In the genomic region with DNA sequence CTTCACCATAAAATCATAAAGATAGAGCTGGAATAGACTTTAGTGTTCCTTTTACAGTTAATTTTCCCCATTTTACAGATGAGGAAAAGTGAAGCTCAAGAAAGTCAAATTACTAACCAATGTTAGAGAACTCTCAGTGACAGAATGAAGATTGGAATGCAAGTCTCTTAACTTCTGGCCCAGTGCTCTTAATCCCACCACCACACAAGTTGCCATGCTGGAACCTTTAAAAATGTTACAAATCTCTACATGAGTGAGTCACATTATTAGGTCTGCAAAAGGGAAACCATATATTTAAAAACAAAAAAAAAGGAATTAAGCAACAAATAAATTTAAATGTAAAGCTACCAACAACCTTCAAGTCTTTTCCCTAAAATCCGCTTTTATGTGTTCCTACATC, we compare ENCODE assay signal across 1 cellular context.
TF ChIP-seq lines count a peak whose summit lies in the region.

No MANE protein-coding gene starts in this region.

TF ChIP-seq in HepG2, 621 proteins besides CTCF, POLR2A, EP300 and RAD21:
- TF ChIP-seq SAP130 (CRISPR knock-in tag; IDR thresholded peaks at IDR 0.05; ENCODE audit: low read depth) = no peak
- 0 out of 2 replicates have a peak, but pooled peaks have one; percentile 37 for TF ChIP-seq ZNF629 (CRISPR knock-in tag; conservative IDR thresholded peaks at IDR 0.05)
- 0 out of 2 replicates have a peak, but pooled peaks have one; percentile 5 for TF ChIP-seq PPARG (CRISPR knock-in tag; conservative IDR thresholded peaks at IDR 0.05)
